ENCODE assay signal across 9 cellular contexts in genomic region chr20:15708984-15709598, GRCh38.
DNase-seq lines count a peak whose midpoint lies in the region; ATAC-seq, FAIRE-seq and TF ChIP-seq lines count a peak whose summit lies in the region.
"Had no signal": no experiment of that assay in that cellular context is flagged by ENCODE, and none has a peak within 500 bp of the region (broad histone marks: within the 10 kb centered on the region; RNA-seq: fewer than 3 reads in every experiment).

No MANE protein-coding gene starts in this region.

- peak; percentile 81 for DNase-seq in ELF-1 (ENCODE audit: low read depth, low spot score)
- DNase-seq in activated naive CD8-positive, alpha-beta T cell treated with anti-CD3 and anti-CD28 coated beads for 36 hours, result peak; percentile 10
- DNase-seq in HepG2 (ENCODE audit: low spot score), result peak; percentile 52
- DNase-seq in upper lobe of left lung, result peak in 1 of 2 donors; percentile 71
- DNase-seq in SW 1271 (lab: John Stamatoyannopoulos, UW), result no peak

- H2AFZ ChIP-seq in Loucy (ENCODE audit: low read length) (no peak overlapping the region), HepG2 (ENCODE audit: low read length) (no peak overlapping the region)

- TF ChIP-seq EP300 in HepG2 (IDR thresholded peaks at IDR 0.05; ENCODE audit: low read depth in 2 of 2, low read length in 2 of 2), result no peak
- no peak for TF ChIP-seq EP300 in HepG2 (CRISPR knock-in tag; IDR thresholded peaks at IDR 0.05; ENCODE audit: borderline replicate concordance)
- TF ChIP-seq EP300 in upper lobe of left lung (IDR thresholded peaks at IDR 0.05), result no peak

- no peaks in the 10 kb centered on the region for H3K9me3 ChIP-seq in Loucy (ENCODE audit: insufficient read depth, low read depth, low read length)
- H3K9me3 ChIP-seq in HepG2 (ENCODE audit: low read length), result no peaks in the 10 kb centered on the region
- H3K9me3 ChIP-seq in upper lobe of left lung, result no peaks in the 10 kb centered on the region

- no peaks in the 10 kb centered on the region for H3K27me3 ChIP-seq in Loucy (ENCODE audit: insufficient read depth, low read length, poor library complexity, severe bottlenecking)
- no peaks in the 10 kb centered on the region for H3K27me3 ChIP-seq in HepG2 (ENCODE audit: control insufficient read depth in 1 of 2, insufficient read depth in 2 of 2, low read length in 2 of 2)
- no peaks in the 10 kb centered on the region for H3K27me3 ChIP-seq in upper lobe of left lung

- H3K27ac ChIP-seq in HepG2 (ENCODE audit: extremely low read length, insufficient read depth, low read length), result no peak overlapping the region
- H3K27ac ChIP-seq in upper lobe of left lung, result no peak overlapping the region
- H3K27ac ChIP-seq: SK-N-MC had no signal

- CTCF ChIA-PET in HepG2 (lab: Yijun Ruan, JAX; ENCODE audit: low intra/inter-chr PET ratio, low total read pairs), result interaction anchor here (0.8 to 2.3 kb wide), 4 partner anchors 221 to 1052 kb away, joined by 3 to 41 read pairs (median 4); no protein-coding TSS in a partner anchor

- peaks cover 4% of the 10 kb centered on the region for H3K27me3 Mint-ChIP-seq in activated naive CD8-positive, alpha-beta T cell treated with anti-CD3 and anti-CD28 coated beads for 36 hours

- in situ Hi-C loops in HepG2 (cut with HindIII; ENCODE audit: extremely low pct_ligation_motif_present, low pct_unique_long_range_greater_than_20kb), result loop anchor here (10.0 kb wide), 2 partner anchors 526 to 1056 kb away; no protein-coding TSS in a partner anchor

- H3K36me3 Mint-ChIP-seq in activated naive CD8-positive, alpha-beta T cell treated with anti-CD3 and anti-CD28 coated beads for 36 hours, result no peaks in the 10 kb centered on the region

- POLR2A ChIA-PET in HepG2 (lab: Yijun Ruan, JAX), result no interaction called here

- no peak for TF ChIP-seq POLR2A in HepG2 (IDR thresholded peaks at IDR 0.05; ENCODE audit: insufficient read depth in 1 of 2, low read depth in 2 of 2, low read length in 2 of 2)
- no peak for TF ChIP-seq POLR2A in upper lobe of left lung (IDR thresholded peaks at IDR 0.05)

- H3F3A ChIP-seq in Loucy (ENCODE audit: low read depth), result no peaks in the 10 kb centered on the region

- intact Hi-C loops in HepG2 (cut with micrococcal nuclease; ENCODE audit: unreplicated experiment), result loop anchor here (1.0 kb wide), 3 partner anchors 534 to 1052 kb away; no protein-coding TSS in a partner anchor

- 8% methylated on average over 9 of the region's 9 CpGs for WGBS in HepG2 (ENCODE audit: low lambda C conversion rate)
- 66% methylated on average over 9 of the region's 9 CpGs for WGBS in upper lobe of left lung, 2 donors

- H3K27ac Mint-ChIP-seq in activated naive CD8-positive, alpha-beta T cell treated with anti-CD3 and anti-CD28 coated beads for 36 hours, result no peak overlapping the region

- no peaks in the 10 kb centered on the region for H3K36me3 ChIP-seq in Loucy (ENCODE audit: insufficient read depth, low read length)
- no peaks in the 10 kb centered on the region for H3K36me3 ChIP-seq in HepG2 (replicated peaks in 1 of 2; ENCODE audit: control insufficient read depth in 1 of 2, insufficient read depth in 2 of 2, low read length in 2 of 2)
- H3K36me3 ChIP-seq in upper lobe of left lung, result no peaks in the 10 kb centered on the region

- no peaks in the 10 kb centered on the region for H4K20me1 ChIP-seq in Loucy (ENCODE audit: insufficient read depth, low read length, poor library complexity, severe bottlenecking)
- no peaks in the 10 kb centered on the region for H4K20me1 ChIP-seq in HepG2 (ENCODE audit: insufficient read depth, low read length)

- no peaks in the 10 kb centered on the region for H3K9me2 ChIP-seq in Loucy (replicated peaks; ENCODE audit: low read depth, low read length)

- peak; percentile 58 for TF ChIP-seq CTCF in Loucy (conservative IDR thresholded peaks at IDR 0.05; ENCODE audit: low read length)
- TF ChIP-seq CTCF in HepG2 (CRISPR knock-in tag; IDR thresholded peaks at IDR 0.05), result peak; percentile 83
- TF ChIP-seq CTCF in upper lobe of left lung (IDR thresholded peaks at IDR 0.05), result peak in 5 of 6 experiments; percentile 19 to 39 (median 24)

- BruUV-seq in HepG2 (replicated peaks; lab: Mats Ljungman, UMichigan), result no TSS peak

- peak; percentile 76 for TF ChIP-seq RAD21 in HepG2 (CRISPR knock-in tag; IDR thresholded peaks at IDR 0.05)

- FAIRE-seq in HepG2 (lab: Jason Lieb, UNC), result peak; percentile 30

- ATAC-seq in GM21390 (IDR thresholded peaks at IDR 0.05; ENCODE audit: unreplicated experiment), result peak; percentile 76
- peak; percentile 99 for ATAC-seq in HepG2
- ATAC-seq in upper lobe of left lung (ENCODE audit: low FRiP score in 2 of 2), result peak in 1 of 2 donors; percentile 46
- ATAC-seq in HG03460 (IDR thresholded peaks at IDR 0.05; ENCODE audit: unreplicated experiment), result no peak

- H3K4me3 ChIP-seq in Loucy (ENCODE audit: low read length, poor library complexity, severe bottlenecking) (no peak overlapping the region), HepG2 (replicated peaks in 1 of 3; ENCODE audit: insufficient read depth in 1 of 3, low read depth in 2 of 3, low read length in 3 of 3) (no peak overlapping the region), upper lobe of left lung (no peak overlapping the region)
- H3K4me3 ChIP-seq: SK-N-MC had no signal

- H3K4me1 ChIP-seq in Loucy (ENCODE audit: insufficient read depth, low read length, poor library complexity, severe bottlenecking) (no peaks in the 10 kb centered on the region), HepG2 (ENCODE audit: insufficient read depth, low read length) (no peaks in the 10 kb centered on the region), upper lobe of left lung (no peaks in the 10 kb centered on the region)

- H3K79me2 ChIP-seq in Loucy (ENCODE audit: insufficient read depth, low read length), result no peaks in the 10 kb centered on the region
- H3K79me2 ChIP-seq in HepG2 (ENCODE audit: insufficient read depth, low read length), result no peaks in the 10 kb centered on the region

- no peak overlapping the region for H3K4me2 ChIP-seq in Loucy (ENCODE audit: low read depth, low read length, poor library complexity, severe bottlenecking)
- no peak overlapping the region for H3K4me2 ChIP-seq in HepG2 (ENCODE audit: low read depth, low read length)

- H3K4me1 Mint-ChIP-seq in activated naive CD8-positive, alpha-beta T cell treated with anti-CD3 and anti-CD28 coated beads for 36 hours, result no peaks in the 10 kb centered on the region

- H3K9ac ChIP-seq in Loucy (ENCODE audit: low read depth, low read length, poor library complexity, severe bottlenecking) (no peak overlapping the region), HepG2 (ENCODE audit: insufficient read depth, low read depth, low read length) (no peak overlapping the region)

- no peak overlapping the region for H3K4me3 Mint-ChIP-seq in activated naive CD8-positive, alpha-beta T cell treated with anti-CD3 and anti-CD28 coated beads for 36 hours

- H3K9me3 Mint-ChIP-seq in activated naive CD8-positive, alpha-beta T cell treated with anti-CD3 and anti-CD28 coated beads for 36 hours, result peaks cover 4% of the 10 kb centered on the region

TF ChIP-seq in HepG2, 621 proteins besides CTCF, POLR2A, EP300 and RAD21 (continues in another document):
- no peak for TF ChIP-seq KDM1A (CRISPR knock-in tag; IDR thresholded peaks at IDR 0.05)
- TF ChIP-seq ZNF598 (CRISPR knock-in tag; IDR thresholded peaks at IDR 0.05; ENCODE audit: borderline replicate concordance), result no peak
- TF ChIP-seq KDM3A (CRISPR knock-in tag; IDR thresholded peaks at IDR 0.05; ENCODE audit: low read depth), result 0 out of 2 replicates have a peak, but pooled peaks have one; percentile 57
- TF ChIP-seq NONO (IDR thresholded peaks at IDR 0.05), result no peak
- TF ChIP-seq NONO (CRISPR knock-in tag; conservative IDR thresholded peaks at IDR 0.05), result no peak
- TF ChIP-seq YY1 (IDR thresholded peaks at IDR 0.05; ENCODE audit: insufficient read depth, insufficient replicate concordance, low read depth, low read length), result peak; percentile 57
- no peak for TF ChIP-seq MYNN (CRISPR knock-in tag; IDR thresholded peaks at IDR 0.05; ENCODE audit: low read depth)
- TF ChIP-seq ELK4 (CRISPR knock-in tag; IDR thresholded peaks at IDR 0.05; ENCODE audit: borderline replicate concordance), result no peak
- TF ChIP-seq SMC3 (IDR thresholded peaks at IDR 0.05; ENCODE audit: low read length), result peak; percentile 86
- 0 out of 2 replicates have a peak, but pooled peaks have one; percentile 24 for TF ChIP-seq ZNF770 (CRISPR knock-in tag; IDR thresholded peaks at IDR 0.05)
- peak; percentile 93 for TF ChIP-seq XRCC5 (optimal IDR thresholded peaks at IDR 0.05; ENCODE audit: low read length)
- TF ChIP-seq HOXA3 (CRISPR knock-in tag; IDR thresholded peaks at IDR 0.05), result peak; percentile 34; the same call in 1 of the 2 replicates
- TF ChIP-seq SMAD3 (CRISPR knock-in tag; IDR thresholded peaks at IDR 0.05), result 0 out of 2 replicates have a peak, but pooled peaks have one; percentile 40
- TF ChIP-seq ZNF350 (CRISPR knock-in tag; IDR thresholded peaks at IDR 0.05; ENCODE audit: borderline replicate concordance, low read depth), result no peak
- TF ChIP-seq KAT8 (CRISPR knock-in tag; IDR thresholded peaks at IDR 0.05), result 0 out of 2 replicates have a peak, but pooled peaks have one; percentile 29
- peak; percentile 84 for TF ChIP-seq STAG1 (CRISPR knock-in tag; IDR thresholded peaks at IDR 0.05)

Comparison
In these comparisons a context has a peak if more than half of its experiments do, and no peak if none do; other contexts are left out.
1. DNase-seq: peak in ELF-1 (single experiment), activated naive CD8-positive, alpha-beta T cell treated with anti-CD3 and anti-CD28 coated beads for 36 hours (single experiment) and HepG2 (single experiment); none in SW 1271 (0 of 2).
2. CTCF ChIP-seq: peak in every context shown above with its lines; median percentile 83 in HepG2; 58 in Loucy; 24 in upper lobe of left lung.